In the genomic region with DNA sequence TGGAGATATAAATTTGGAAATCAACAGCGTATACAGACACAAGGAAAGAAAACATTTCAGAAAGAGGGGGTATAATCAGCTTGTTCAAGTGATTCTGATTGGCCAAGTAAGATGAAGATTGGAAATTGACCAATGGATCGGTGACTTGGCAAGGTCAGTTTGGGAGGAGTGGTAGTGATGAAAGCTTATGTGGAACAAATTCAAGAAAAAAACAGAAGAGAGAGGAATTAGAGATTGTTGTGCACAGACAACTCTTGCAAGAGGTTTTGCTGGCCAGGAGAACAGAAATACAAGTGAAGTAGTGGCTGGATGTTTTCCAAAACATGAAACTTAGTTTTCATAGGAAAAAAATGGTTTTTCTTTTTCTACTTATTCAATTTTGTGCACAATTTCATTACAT, we compare ENCODE assay signal across 31 cellular contexts. TPM values are rescaled to one million over a fixed set of nuclear protein-coding genes. Genes with fewer than 3 reads are reported as not detected.
DNase-seq lines count a peak whose midpoint lies in the region; ATAC-seq and TF ChIP-seq lines count a peak whose summit lies in the region.
"Had no signal": no experiment of that assay in that cellular context is flagged by ENCODE, and none has a peak within 500 bp of the region (broad histone marks: within the 10 kb centered on the region; RNA-seq: fewer than 3 reads in every experiment).

No MANE protein-coding gene starts in this region.

- H3K27me3 Mint-ChIP-seq in T-helper 2 cell treated with Interferon-gamma antibody and Interleukin-4, amounts not matched to agents 5 μg/mL and 100 μg/mL, for 36 hours (ENCODE audit: low read depth) = no peaks in the 10 kb centered on the region
- no peaks in the 10 kb centered on the region for H3K27me3 Mint-ChIP-seq in activated T-helper 2 cell treated with anti-CD3 and anti-CD28 coated beads, Interferon-gamma antibody, Interleukin-2, Interleukin-4, amounts not matched to agents 10 μg/mL and 5 μg/mL and 100 μg/mL, durations not matched to agents 14 hours and 24 hours and 36 hours (ENCODE audit: low read depth)
- no peaks in the 10 kb centered on the region for H3K27me3 Mint-ChIP-seq in natural killer cell treated with Interleukin-12 subunit alpha and Interleukin-12 subunit beta and Interleukin-15 and Interleukin-18, amount 100 ng/mL, for 72 hours
- H3K27me3 Mint-ChIP-seq: activated B cell treated with CpG ODN at 0.5 μM for 24 hours; activated CD4-positive, alpha-beta memory T cell treated with anti-CD3 and anti-CD28 coated beads, Interleukin-2, amount 10 ng/mL, durations not matched to agents 7 days and 5 days had no signal

- H3K9me3 ChIP-seq in right atrium auricular region = no peaks in the 10 kb centered on the region
- H3K9me3 ChIP-seq: colonic mucosa, left lung, thoracic aorta had no signal

- no peaks in the 10 kb centered on the region for H3K36me3 ChIP-seq in right atrium auricular region
- H3K36me3 ChIP-seq: cardiac muscle cell, colonic mucosa, left lung, thoracic aorta had no signal

- TF ChIP-seq CTCF in right atrium auricular region (IDR thresholded peaks at IDR 0.05) (no peak), GM10248 (IDR thresholded peaks at IDR 0.05; ENCODE audit: control extremely low read depth, extremely low read depth, low read depth, missing control alignments) (no peak)

- no peaks in the 10 kb centered on the region for H3K9me3 Mint-ChIP-seq in T-helper 2 cell treated with Interferon-gamma antibody and Interleukin-4, amounts not matched to agents 5 μg/mL and 100 μg/mL, for 36 hours
- no peaks in the 10 kb centered on the region for H3K9me3 Mint-ChIP-seq in activated T-helper 2 cell treated with anti-CD3 and anti-CD28 coated beads, Interferon-gamma antibody, Interleukin-2, Interleukin-4, amounts not matched to agents 10 μg/mL and 5 μg/mL and 100 μg/mL, durations not matched to agents 14 hours and 24 hours and 36 hours
- H3K9me3 Mint-ChIP-seq in natural killer cell treated with Interleukin-12 subunit alpha and Interleukin-12 subunit beta and Interleukin-15 and Interleukin-18, amount 100 ng/mL, for 72 hours = peaks cover 4% of the 10 kb centered on the region
- H3K9me3 Mint-ChIP-seq: activated B cell treated with CpG ODN at 0.5 μM for 24 hours; activated CD4-positive, alpha-beta memory T cell treated with anti-CD3 and anti-CD28 coated beads, Interleukin-2, amount 10 ng/mL, durations not matched to agents 7 days and 5 days; activated naive CD4-positive, alpha-beta T cell treated with anti-CD3 and anti-CD28 coated beads, Interleukin-2, amount 50 U/mL, for 72 hours had no signal

- CTCF ChIA-PET in GM10248 (lab: Yijun Ruan, JAX) = interaction anchor here (2.0 kb wide), 1 partner anchor 11 kb away, joined by 13 read pairs; no protein-coding TSS in a partner anchor

- H3K36me3 Mint-ChIP-seq in T-helper 2 cell treated with Interferon-gamma antibody and Interleukin-4, amounts not matched to agents 5 μg/mL and 100 μg/mL, for 36 hours (ENCODE audit: low read depth) = peaks cover 52% of the 10 kb centered on the region
- peaks cover 70% of the 10 kb centered on the region for H3K36me3 Mint-ChIP-seq in activated T-helper 2 cell treated with anti-CD3 and anti-CD28 coated beads, Interferon-gamma antibody, Interleukin-2, Interleukin-4, amounts not matched to agents 10 μg/mL and 5 μg/mL and 100 μg/mL, durations not matched to agents 14 hours and 24 hours and 36 hours (ENCODE audit: low read depth)
- H3K36me3 Mint-ChIP-seq in natural killer cell treated with Interleukin-12 subunit alpha and Interleukin-12 subunit beta and Interleukin-15 and Interleukin-18, amount 100 ng/mL, for 72 hours = peaks cover 16% of the 10 kb centered on the region

- peak overlapping the region; percentile 43 for H3K4me3 Mint-ChIP-seq in T-helper 2 cell treated with Interferon-gamma antibody and Interleukin-4, amounts not matched to agents 5 μg/mL and 100 μg/mL, for 36 hours
- H3K4me3 Mint-ChIP-seq in activated T-helper 2 cell treated with anti-CD3 and anti-CD28 coated beads, Interferon-gamma antibody, Interleukin-2, Interleukin-4, amounts not matched to agents 10 μg/mL and 5 μg/mL and 100 μg/mL, durations not matched to agents 14 hours and 24 hours and 36 hours (ENCODE audit: low read depth) = peak overlapping the region; percentile 58
- peak overlapping the region; percentile 44 for H3K4me3 Mint-ChIP-seq in natural killer cell treated with Interleukin-12 subunit alpha and Interleukin-12 subunit beta and Interleukin-15 and Interleukin-18, amount 100 ng/mL, for 72 hours
- H3K4me3 Mint-ChIP-seq: activated B cell treated with CpG ODN at 0.5 μM for 24 hours had no signal

- H3K4me1 ChIP-seq in right atrium auricular region = no peaks in the 10 kb centered on the region
- H3K4me1 ChIP-seq: colonic mucosa, left lung, parathyroid adenoma had no signal

- ATAC-seq in Right ventricle myocardium inferior = peak; percentile 70
- no peak for ATAC-seq in natural killer cell treated with Interleukin-12 subunit alpha and Interleukin-12 subunit beta and Interleukin-15 and Interleukin-18, amount 100 ng/mL, for 72 hours
- ATAC-seq: left lung, Panc1 had no signal

- peak overlapping the region; percentile 83 for H3K27ac Mint-ChIP-seq in T-helper 2 cell treated with Interferon-gamma antibody and Interleukin-4, amounts not matched to agents 5 μg/mL and 100 μg/mL, for 36 hours
- H3K27ac Mint-ChIP-seq in activated T-helper 2 cell treated with anti-CD3 and anti-CD28 coated beads, Interferon-gamma antibody, Interleukin-2, Interleukin-4, amounts not matched to agents 10 μg/mL and 5 μg/mL and 100 μg/mL, durations not matched to agents 14 hours and 24 hours and 36 hours = peak overlapping the region; percentile 89
- H3K27ac Mint-ChIP-seq in natural killer cell treated with Interleukin-12 subunit alpha and Interleukin-12 subunit beta and Interleukin-15 and Interleukin-18, amount 100 ng/mL, for 72 hours = peak overlapping the region; percentile 33 to 56
- H3K27ac Mint-ChIP-seq: activated B cell treated with CpG ODN at 0.5 μM for 24 hours had no signal

- no peak for DNase-seq in T-helper 2 cell treated with Interferon-gamma antibody and Interleukin-4, amounts not matched to agents 5 μg/mL and 100 μg/mL, for 36 hours (ENCODE audit: low spot score)
- no peak for DNase-seq in T-helper 2 cell
- no peak for DNase-seq in Right ventricle myocardium inferior (ENCODE audit: missing footprints)
- DNase-seq in right atrium auricular region (ENCODE audit: low spot score) = no peak
- no peak for DNase-seq in activated T-helper 2 cell treated with anti-CD3 and anti-CD28 coated beads, Interferon-gamma antibody, Interleukin-2, Interleukin-4, amounts not matched to agents 10 μg/mL and 5 μg/mL and 100 μg/mL, durations not matched to agents 14 hours and 24 hours and 36 hours (ENCODE audit: low spot score)
- no peak for DNase-seq in natural killer cell treated with Interleukin-12 subunit alpha and Interleukin-12 subunit beta and Interleukin-15 and Interleukin-18, amount 100 ng/mL, for 72 hours (ENCODE audit: low spot score)
- DNase-seq in GM10248 (ENCODE audit: extremely low spot score) = no peak
- no peak for DNase-seq in stimulated activated CD4-positive, alpha-beta T cell treated with anti-CD3 and anti-CD28 coated beads, Interleukin-1b, Interleukin-23, amount 100 ng/mL, for 48 hours
- DNase-seq: 8988T; activated B cell treated with CpG ODN at 0.5 μM for 24 hours; activated CD4-positive, alpha-beta memory T cell treated with anti-CD3 and anti-CD28 coated beads, Interleukin-2, amount 10 ng/mL, durations not matched to agents 7 days and 5 days; aorta; colonic mucosa; effector CD8-positive, alpha-beta T cell; IMR-90; left lung; mesendoderm; NCI-H146; NCI-H226; NCI-H69; retina; SHP77 treated with DMSO at 0.1 percent for 48 hours; small intestine; stimulated activated naive CD4-positive, alpha-beta T cell treated with Interleukin-2 at 50 U/mL for 16 hours had no signal

- intact Hi-C loops in Right ventricle myocardium inferior (cut with DNase I) = no loop called here
- intact Hi-C loops in activated T-helper 2 cell treated with anti-CD3 and anti-CD28 coated beads, Interferon-gamma antibody, Interleukin-2, Interleukin-4, amounts not matched to agents 10 μg/mL and 5 μg/mL and 100 μg/mL, durations not matched to agents 14 hours and 24 hours and 36 hours (cut with micrococcal nuclease) = loop anchor here (2.0 to 10.0 kb wide), 3 partner anchors 14 to 440 kb away; no protein-coding TSS in a partner anchor

- POLR2A ChIA-PET in GM10248 (lab: Yijun Ruan, JAX) = no interaction called here

- no peaks in the 10 kb centered on the region for H3K27me3 ChIP-seq in right atrium auricular region
- H3K27me3 ChIP-seq: cardiac muscle cell, colonic mucosa, left lung had no signal

- peaks cover 48% of the 10 kb centered on the region for H3K4me1 Mint-ChIP-seq in T-helper 2 cell treated with Interferon-gamma antibody and Interleukin-4, amounts not matched to agents 5 μg/mL and 100 μg/mL, for 36 hours (ENCODE audit: low read depth)
- H3K4me1 Mint-ChIP-seq in activated T-helper 2 cell treated with anti-CD3 and anti-CD28 coated beads, Interferon-gamma antibody, Interleukin-2, Interleukin-4, amounts not matched to agents 10 μg/mL and 5 μg/mL and 100 μg/mL, durations not matched to agents 14 hours and 24 hours and 36 hours (ENCODE audit: low read depth) = peaks cover 59% of the 10 kb centered on the region
- H3K4me1 Mint-ChIP-seq in natural killer cell treated with Interleukin-12 subunit alpha and Interleukin-12 subunit beta and Interleukin-15 and Interleukin-18, amount 100 ng/mL, for 72 hours (ENCODE audit: low read depth in 2 of 2) = peaks cover 33 to 48% of the 10 kb centered on the region in 2 donors

- peak overlapping the region in 1 of 2 donors; percentile 8 for H3K27ac ChIP-seq in right atrium auricular region
- H3K27ac ChIP-seq: cardiac muscle cell, colonic mucosa, GM23248, left lung, parathyroid adenoma, thoracic aorta had no signal

- H3K4me3 ChIP-seq in right atrium auricular region = no peak overlapping the region
- H3K4me3 ChIP-seq: cardiac muscle cell, colonic mucosa, GM23248, left lung, thoracic aorta had no signal

RNA-seq across cellular contexts. Expression of a gene that starts 16.3 kb away (rescaled TPM):
- 2.2 TPM for total RNA-seq in Right ventricle myocardium inferior
- 1 to 10 TPM; 3.1 to 4.9 TPM for total RNA-seq in right atrium auricular region
- 75.3 and 87.1 TPM in 2 replicates for total RNA-seq in activated T-helper 2 cell treated with anti-CD3 and anti-CD28 coated beads, Interferon-gamma antibody, Interleukin-2, Interleukin-4, amounts not matched to agents 10 μg/mL and 5 μg/mL and 100 μg/mL, durations not matched to agents 14 hours and 24 hours and 36 hours
- total RNA-seq in natural killer cell treated with Interleukin-12 subunit alpha and Interleukin-12 subunit beta and Interleukin-15 and Interleukin-18, amount 100 ng/mL, for 72 hours = 100 to 1,000 TPM in 1 of 2 donors, 10 to 100 TPM in 1; 94.7 to 179 TPM
- total RNA-seq: cardiac muscle cell, GM23248, IMR-90, LHCN-M2 had no signal

Comparison
In these comparisons a context has a peak if more than half of its experiments do, and no peak if none do; other contexts are left out.
1. RNA of a gene that starts 16.3 kb away (total RNA-seq): 94.7 to 179 TPM in natural killer cell treated with Interleukin-12 subunit alpha and Interleukin-12 subunit beta and Interleukin-15 and Interleukin-18, amount 100 ng/mL, for 72 hours and 75.3 to 87.1 TPM in activated T-helper 2 cell treated with anti-CD3 and anti-CD28 coated beads, Interferon-gamma antibody, Interleukin-2, Interleukin-4, amounts not matched to agents 10 μg/mL and 5 μg/mL and 100 μg/mL, durations not matched to agents 14 hours and 24 hours and 36 hours; 3.1 to 4.9 TPM in right atrium auricular region and 2.2 TPM in Right ventricle myocardium inferior (single experiment); every median in the first group is over 10 times any median in the second.
2. Peak in every context shown above with its lines, with median percentiles within 50 percentile points of each other: H3K27ac Mint-ChIP-seq and H3K4me3 Mint-ChIP-seq.